ENCODE assay signal across 1 cellular context in the genomic region with DNA sequence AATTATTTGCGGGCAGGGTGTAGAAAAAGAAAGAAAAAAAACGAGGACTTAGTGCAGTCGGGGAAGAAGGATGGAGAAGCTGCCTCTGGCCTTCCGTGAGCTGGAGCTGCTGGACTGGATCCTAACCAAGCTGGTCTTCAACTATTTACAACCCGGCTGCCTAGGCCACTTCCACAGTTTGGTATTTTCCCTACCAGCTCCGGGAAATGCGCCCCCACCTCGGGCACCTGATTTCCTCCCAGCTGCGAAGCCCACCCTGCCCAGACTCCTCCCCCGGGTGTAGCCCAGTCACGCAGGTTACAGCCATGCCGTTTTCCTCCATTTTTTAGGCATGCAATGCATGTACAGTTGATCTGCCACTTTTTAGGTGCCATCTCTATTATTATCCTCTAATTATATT.
A peak's percentile ranks its signal among the peaks of the same experiment; 100 is the strongest.
TF ChIP-seq lines count a peak whose summit lies in the region.

No MANE protein-coding gene starts in this region.

TF ChIP-seq in H1, 55 proteins besides CTCF, POLR2A, EP300 and RAD21 (continued from another document):
- TF ChIP-seq, protein P1, sequence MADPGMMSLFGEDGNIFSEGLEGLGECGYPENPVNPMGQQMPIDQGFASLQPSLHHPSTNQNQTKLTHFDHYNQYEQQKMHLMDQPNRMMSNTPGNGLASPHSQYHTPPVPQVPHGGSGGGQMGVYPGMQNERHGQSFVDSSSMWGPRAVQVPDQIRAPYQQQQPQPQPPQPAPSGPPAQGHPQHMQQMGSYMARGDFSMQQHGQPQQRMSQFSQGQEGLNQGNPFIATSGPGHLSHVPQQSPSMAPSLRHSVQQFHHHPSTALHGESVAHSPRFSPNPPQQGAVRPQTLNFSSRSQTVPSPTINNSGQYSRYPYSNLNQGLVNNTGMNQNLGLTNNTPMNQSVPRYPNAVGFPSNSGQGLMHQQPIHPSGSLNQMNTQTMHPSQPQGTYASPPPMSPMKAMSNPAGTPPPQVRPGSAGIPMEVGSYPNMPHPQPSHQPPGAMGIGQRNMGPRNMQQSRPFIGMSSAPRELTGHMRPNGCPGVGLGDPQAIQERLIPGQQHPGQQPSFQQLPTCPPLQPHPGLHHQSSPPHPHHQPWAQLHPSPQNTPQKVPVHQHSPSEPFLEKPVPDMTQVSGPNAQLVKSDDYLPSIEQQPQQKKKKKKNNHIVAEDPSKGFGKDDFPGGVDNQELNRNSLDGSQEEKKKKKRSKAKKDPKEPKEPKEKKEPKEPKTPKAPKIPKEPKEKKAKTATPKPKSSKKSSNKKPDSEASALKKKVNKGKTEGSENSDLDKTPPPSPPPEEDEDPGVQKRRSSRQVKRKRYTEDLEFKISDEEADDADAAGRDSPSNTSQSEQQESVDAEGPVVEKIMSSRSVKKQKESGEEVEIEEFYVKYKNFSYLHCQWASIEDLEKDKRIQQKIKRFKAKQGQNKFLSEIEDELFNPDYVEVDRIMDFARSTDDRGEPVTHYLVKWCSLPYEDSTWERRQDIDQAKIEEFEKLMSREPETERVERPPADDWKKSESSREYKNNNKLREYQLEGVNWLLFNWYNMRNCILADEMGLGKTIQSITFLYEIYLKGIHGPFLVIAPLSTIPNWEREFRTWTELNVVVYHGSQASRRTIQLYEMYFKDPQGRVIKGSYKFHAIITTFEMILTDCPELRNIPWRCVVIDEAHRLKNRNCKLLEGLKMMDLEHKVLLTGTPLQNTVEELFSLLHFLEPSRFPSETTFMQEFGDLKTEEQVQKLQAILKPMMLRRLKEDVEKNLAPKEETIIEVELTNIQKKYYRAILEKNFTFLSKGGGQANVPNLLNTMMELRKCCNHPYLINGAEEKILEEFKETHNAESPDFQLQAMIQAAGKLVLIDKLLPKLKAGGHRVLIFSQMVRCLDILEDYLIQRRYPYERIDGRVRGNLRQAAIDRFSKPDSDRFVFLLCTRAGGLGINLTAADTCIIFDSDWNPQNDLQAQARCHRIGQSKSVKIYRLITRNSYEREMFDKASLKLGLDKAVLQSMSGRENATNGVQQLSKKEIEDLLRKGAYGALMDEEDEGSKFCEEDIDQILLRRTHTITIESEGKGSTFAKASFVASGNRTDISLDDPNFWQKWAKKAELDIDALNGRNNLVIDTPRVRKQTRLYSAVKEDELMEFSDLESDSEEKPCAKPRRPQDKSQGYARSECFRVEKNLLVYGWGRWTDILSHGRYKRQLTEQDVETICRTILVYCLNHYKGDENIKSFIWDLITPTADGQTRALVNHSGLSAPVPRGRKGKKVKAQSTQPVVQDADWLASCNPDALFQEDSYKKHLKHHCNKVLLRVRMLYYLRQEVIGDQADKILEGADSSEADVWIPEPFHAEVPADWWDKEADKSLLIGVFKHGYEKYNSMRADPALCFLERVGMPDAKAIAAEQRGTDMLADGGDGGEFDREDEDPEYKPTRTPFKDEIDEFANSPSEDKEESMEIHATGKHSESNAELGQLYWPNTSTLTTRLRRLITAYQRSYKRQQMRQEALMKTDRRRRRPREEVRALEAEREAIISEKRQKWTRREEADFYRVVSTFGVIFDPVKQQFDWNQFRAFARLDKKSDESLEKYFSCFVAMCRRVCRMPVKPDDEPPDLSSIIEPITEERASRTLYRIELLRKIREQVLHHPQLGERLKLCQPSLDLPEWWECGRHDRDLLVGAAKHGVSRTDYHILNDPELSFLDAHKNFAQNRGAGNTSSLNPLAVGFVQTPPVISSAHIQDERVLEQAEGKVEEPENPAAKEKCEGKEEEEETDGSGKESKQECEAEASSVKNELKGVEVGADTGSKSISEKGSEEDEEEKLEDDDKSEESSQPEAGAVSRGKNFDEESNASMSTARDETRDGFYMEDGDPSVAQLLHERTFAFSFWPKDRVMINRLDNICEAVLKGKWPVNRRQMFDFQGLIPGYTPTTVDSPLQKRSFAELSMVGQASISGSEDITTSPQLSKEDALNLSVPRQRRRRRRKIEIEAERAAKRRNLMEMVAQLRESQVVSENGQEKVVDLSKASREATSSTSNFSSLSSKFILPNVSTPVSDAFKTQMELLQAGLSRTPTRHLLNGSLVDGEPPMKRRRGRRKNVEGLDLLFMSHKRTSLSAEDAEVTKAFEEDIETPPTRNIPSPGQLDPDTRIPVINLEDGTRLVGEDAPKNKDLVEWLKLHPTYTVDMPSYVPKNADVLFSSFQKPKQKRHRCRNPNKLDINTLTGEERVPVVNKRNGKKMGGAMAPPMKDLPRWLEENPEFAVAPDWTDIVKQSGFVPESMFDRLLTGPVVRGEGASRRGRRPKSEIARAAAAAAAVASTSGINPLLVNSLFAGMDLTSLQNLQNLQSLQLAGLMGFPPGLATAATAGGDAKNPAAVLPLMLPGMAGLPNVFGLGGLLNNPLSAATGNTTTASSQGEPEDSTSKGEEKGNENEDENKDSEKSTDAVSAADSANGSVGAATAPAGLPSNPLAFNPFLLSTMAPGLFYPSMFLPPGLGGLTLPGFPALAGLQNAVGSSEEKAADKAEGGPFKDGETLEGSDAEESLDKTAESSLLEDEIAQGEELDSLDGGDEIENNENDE (IDR thresholded peaks at IDR 0.05; ENCODE audit: insufficient replicate concordance, low read length): peak; percentile 60
- TF ChIP-seq CEBPB (IDR thresholded peaks at IDR 0.05; ENCODE audit: low read depth, low read length) (no peak), SIN3A (conservative IDR thresholded peaks at IDR 0.05 in 1 of 2, IDR thresholded peaks at IDR 0.05 in 1 of 2; ENCODE audit: low read depth in 1 of 2, low read length in 2 of 2) (no peak), YY1 (IDR thresholded peaks at IDR 0.05; ENCODE audit: low read depth, low read length) (peak; percentile 74), TCF12 (IDR thresholded peaks at IDR 0.05; ENCODE audit: low read depth, low read length) (0 out of 2 replicates have a peak, but pooled peaks have one; percentile 55), ASH2L (IDR thresholded peaks at IDR 0.05; ENCODE audit: low read length) (no peak), BRCA1 (IDR thresholded peaks at IDR 0.05; ENCODE audit: low read depth, low read length) (no peak), JUND (IDR thresholded peaks at IDR 0.05; ENCODE audit: low read length) (no peak), KDM4A (IDR thresholded peaks at IDR 0.05; ENCODE audit: low read depth, low read length, severe bottlenecking) (no peak), SRF (IDR thresholded peaks at IDR 0.05; ENCODE audit: low read depth, low read length) (no peak), HDAC2 (IDR thresholded peaks at IDR 0.05; ENCODE audit: borderline replicate concordance in 1 of 2, low read depth in 2 of 2, low read length in 2 of 2) (0 out of 4 replicates have a peak, but pooled peaks of 1 of the 2 experiments have one; percentile 40), CREB1 (IDR thresholded peaks at IDR 0.05) (0 out of 2 replicates have a peak, but pooled peaks have one; percentile 57), RNF2 (IDR thresholded peaks at IDR 0.05; ENCODE audit: borderline replicate concordance, low read depth, low read length, missing control alignments, poor library complexity, severe bottlenecking) (no peak), CHD2 (IDR thresholded peaks at IDR 0.05; ENCODE audit: low read length) (no peak), NANOG (IDR thresholded peaks at IDR 0.05; ENCODE audit: insufficient read depth, low read depth, low read length, poor library complexity, severe bottlenecking) (peak; percentile 34), RFX5 (IDR thresholded peaks at IDR 0.05; ENCODE audit: borderline replicate concordance, low read depth, low read length) (peak; percentile 47; the same call in 1 of the 2 replicates), CBX8 (IDR thresholded peaks at IDR 0.05; ENCODE audit: borderline replicate concordance, low read depth, low read length) (no peak), NRF1 (IDR thresholded peaks at IDR 0.05; ENCODE audit: low read depth, low read length) (no peak), TBP (IDR thresholded peaks at IDR 0.05; ENCODE audit: low read depth, low read length) (no peak), SIX5 (IDR thresholded peaks at IDR 0.05; ENCODE audit: low read depth, low read length) (no peak), BACH1 (IDR thresholded peaks at IDR 0.05; ENCODE audit: low read length) (no peak), SP1 (IDR thresholded peaks at IDR 0.05; ENCODE audit: low read depth, low read length) (peak; percentile 99), HDAC6 (IDR thresholded peaks at IDR 0.05; ENCODE audit: low read depth, low read length) (no peak), CTBP2 (IDR thresholded peaks at IDR 0.05; ENCODE audit: borderline replicate concordance, insufficient read depth, insufficient read length, low read length) (no peak), CHD1 (IDR thresholded peaks at IDR 0.05; ENCODE audit: low read depth, low read length) (no peak)
- TF ChIP-seq, protein P2, sequence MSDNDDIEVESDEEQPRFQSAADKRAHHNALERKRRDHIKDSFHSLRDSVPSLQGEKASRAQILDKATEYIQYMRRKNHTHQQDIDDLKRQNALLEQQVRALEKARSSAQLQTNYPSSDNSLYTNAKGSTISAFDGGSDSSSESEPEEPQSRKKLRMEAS (IDR thresholded peaks at IDR 0.05): peak; percentile 44
- TF ChIP-seq, protein P3, sequence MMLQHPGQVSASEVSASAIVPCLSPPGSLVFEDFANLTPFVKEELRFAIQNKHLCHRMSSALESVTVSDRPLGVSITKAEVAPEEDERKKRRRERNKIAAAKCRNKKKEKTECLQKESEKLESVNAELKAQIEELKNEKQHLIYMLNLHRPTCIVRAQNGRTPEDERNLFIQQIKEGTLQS (IDR thresholded peaks at IDR 0.05; ENCODE audit: insufficient read depth, low read depth, low read length): no peak
- TF ChIP-seq, protein P4, sequence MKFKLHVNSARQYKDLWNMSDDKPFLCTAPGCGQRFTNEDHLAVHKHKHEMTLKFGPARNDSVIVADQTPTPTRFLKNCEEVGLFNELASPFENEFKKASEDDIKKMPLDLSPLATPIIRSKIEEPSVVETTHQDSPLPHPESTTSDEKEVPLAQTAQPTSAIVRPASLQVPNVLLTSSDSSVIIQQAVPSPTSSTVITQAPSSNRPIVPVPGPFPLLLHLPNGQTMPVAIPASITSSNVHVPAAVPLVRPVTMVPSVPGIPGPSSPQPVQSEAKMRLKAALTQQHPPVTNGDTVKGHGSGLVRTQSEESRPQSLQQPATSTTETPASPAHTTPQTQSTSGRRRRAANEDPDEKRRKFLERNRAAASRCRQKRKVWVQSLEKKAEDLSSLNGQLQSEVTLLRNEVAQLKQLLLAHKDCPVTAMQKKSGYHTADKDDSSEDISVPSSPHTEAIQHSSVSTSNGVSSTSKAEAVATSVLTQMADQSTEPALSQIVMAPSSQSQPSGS (IDR thresholded peaks at IDR 0.05; ENCODE audit: low read length): peak; percentile 77; the same call in 1 of the 2 replicates
